Comparison of ENCODE assay signal across 29 cellular contexts in the genomic region with DNA sequence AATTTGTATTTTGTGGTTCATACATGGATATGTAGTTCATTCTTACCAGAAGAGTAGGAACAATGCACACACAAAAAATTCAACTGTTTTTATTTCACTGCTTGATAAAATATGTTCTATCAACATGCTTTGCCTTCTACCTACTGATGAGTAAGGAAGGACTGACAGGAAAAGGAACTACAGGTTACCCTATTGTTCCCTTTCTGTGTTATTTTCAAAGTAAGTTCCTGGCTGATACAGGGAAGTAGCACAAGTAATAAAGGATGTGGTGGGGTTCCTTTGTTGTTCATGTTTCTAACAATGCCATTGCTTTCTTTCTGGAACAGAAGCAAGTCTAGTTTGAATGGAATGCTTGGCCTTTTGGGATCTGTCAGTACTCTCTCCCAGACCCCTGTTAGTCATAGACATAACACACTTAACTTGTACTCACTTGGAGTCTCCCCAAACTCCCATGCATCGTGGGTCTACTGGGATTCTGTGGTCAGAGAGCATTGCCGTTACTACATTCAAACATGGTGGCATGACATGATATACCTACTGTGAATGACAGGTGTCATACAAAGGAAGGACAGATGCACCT. TPM values are rescaled to one million over a fixed set of nuclear protein-coding genes. Genes with fewer than 3 reads are reported as not detected.
DNase-seq lines count a peak whose midpoint lies in the region; ATAC-seq and TF ChIP-seq lines count a peak whose summit lies in the region.
"Had no signal": no experiment of that assay in that cellular context is flagged by ENCODE, and none has a peak within 500 bp of the region (broad histone marks: within the 10 kb centered on the region; RNA-seq: fewer than 3 reads in every experiment).

No MANE protein-coding gene starts in this region.

- H3K4me1 ChIP-seq in GM23248 (ENCODE audit: insufficient read depth) (peaks cover 12% of the 10 kb centered on the region), subcutaneous abdominal adipose tissue (ENCODE audit: control insufficient read depth in 5 of 5, insufficient read depth in 5 of 5, low read length in 5 of 5) (peaks cover 5 to 62% (median 37%) of the 10 kb centered on the region in 5 donors), upper lobe of left lung (no peaks in the 10 kb centered on the region)
- H3K4me1 ChIP-seq: gastrocnemius medialis, parathyroid adenoma, spleen, upper lobe of right lung had no signal

- H3K27ac ChIP-seq in GM23248 (no peak overlapping the region), brain microvascular endothelial cell (peak overlapping the region; percentile 78), subcutaneous abdominal adipose tissue (ENCODE audit: low read depth, low read length) (peak overlapping the region; percentile 65), upper lobe of left lung (no peak overlapping the region)
- H3K27ac ChIP-seq: gastrocnemius medialis, hepatocyte, parathyroid adenoma, RWPE1, spleen, upper lobe of right lung had no signal

- no peaks in the 10 kb centered on the region for H3K27me3 ChIP-seq in GM23248 (replicated peaks; ENCODE audit: insufficient read depth)
- no peaks in the 10 kb centered on the region for H3K27me3 ChIP-seq in brain microvascular endothelial cell (replicated peaks)
- H3K27me3 ChIP-seq in subcutaneous abdominal adipose tissue (ENCODE audit: control insufficient read depth in 5 of 5, insufficient read depth in 4 of 5, low read length in 5 of 5), result no peaks in the 10 kb centered on the region
- no peaks in the 10 kb centered on the region for H3K27me3 ChIP-seq in upper lobe of left lung
- H3K27me3 ChIP-seq: gastrocnemius medialis, hepatocyte, upper lobe of right lung had no signal

- no peak overlapping the region for H3K4me3 ChIP-seq in GM23248
- H3K4me3 ChIP-seq in brain microvascular endothelial cell (ENCODE audit: low read depth, low read length), result no peak overlapping the region
- H3K4me3 ChIP-seq in fibroblast of pulmonary artery (replicated peaks; ENCODE audit: low read depth, low read length), result no peak overlapping the region
- no peak overlapping the region for H3K4me3 ChIP-seq in subcutaneous abdominal adipose tissue (ENCODE audit: low read depth in 1 of 5, low read length in 5 of 5)
- H3K4me3 ChIP-seq in upper lobe of left lung, result no peak overlapping the region
- H3K4me3 ChIP-seq: gastrocnemius medialis, hepatocyte, mucosa of descending colon, spleen, upper lobe of right lung had no signal

- no peak overlapping the region for H2AFZ ChIP-seq in GM23248
- H2AFZ ChIP-seq: hepatocyte, parathyroid adenoma had no signal

- WGBS in GM23248 (ENCODE audit: low coverage in 1 of 2, low lambda C conversion rate in 2 of 2, missing lambda C conversion rate in 2 of 2), 2 experiments, result 20 to 23% methylated on average over 2 of the region's 2 CpGs
- WGBS in upper lobe of left lung, 2 donors, result 79 to 83% methylated on average over 2 of the region's 2 CpGs

- H3K36me3 ChIP-seq in GM23248 (ENCODE audit: low read depth), result no peaks in the 10 kb centered on the region
- no peaks in the 10 kb centered on the region for H3K36me3 ChIP-seq in brain microvascular endothelial cell (replicated peaks)
- H3K36me3 ChIP-seq in subcutaneous abdominal adipose tissue (ENCODE audit: control insufficient read depth in 5 of 5, insufficient read depth in 5 of 5, low read length in 5 of 5), result no peaks in the 10 kb centered on the region
- no peaks in the 10 kb centered on the region for H3K36me3 ChIP-seq in upper lobe of left lung
- H3K36me3 ChIP-seq: gastrocnemius medialis, spleen, upper lobe of right lung had no signal

- H3K9ac ChIP-seq in GM23248, result no peak overlapping the region
- H3K9ac ChIP-seq in subcutaneous abdominal adipose tissue (ENCODE audit: low read length in 5 of 5), result no peak overlapping the region
- H3K9ac ChIP-seq: parathyroid adenoma had no signal

- no peak for ATAC-seq in upper lobe of left lung (ENCODE audit: low FRiP score in 2 of 2)
- ATAC-seq: activated CD8-positive, alpha-beta T cell treated with anti-CD3 and anti-CD28 coated beads for 36 hours; gastrocnemius medialis; mucosa of descending colon; natural killer cell treated with Interleukin-12 subunit alpha and Interleukin-12 subunit beta and Interleukin-15 and Interleukin-18, amount 100 ng/mL, for 72 hours; T-helper 17 cell; upper lobe of right lung had no signal

- H3K79me2 ChIP-seq in GM23248 (ENCODE audit: insufficient read depth), result no peaks in the 10 kb centered on the region
- H3K79me2 ChIP-seq: hepatocyte, parathyroid adenoma had no signal

- 0 out of 2 replicates have a peak, but pooled peaks cover 3% of the 10 kb centered on the region for H3F3A ChIP-seq in GM23248 (ENCODE audit: insufficient read depth)

- in situ Hi-C loops in GM23248 (cut with MboI) (loop anchor here (5.0 kb wide), 1 partner anchor 72 kb away; no protein-coding TSS in a partner anchor), brain microvascular endothelial cell (cut with HindIII; ENCODE audit: low pct_ligation_motif_present, low sequenced_read_pairs) (no loop called here)

- no peaks in the 10 kb centered on the region for H3K9me3 ChIP-seq in GM23248 (ENCODE audit: low read depth)
- no peaks in the 10 kb centered on the region for H3K9me3 ChIP-seq in subcutaneous abdominal adipose tissue (ENCODE audit: control insufficient read depth in 5 of 5, low read length in 5 of 5)
- no peaks in the 10 kb centered on the region for H3K9me3 ChIP-seq in upper lobe of left lung
- H3K9me3 ChIP-seq: gastrocnemius medialis, mucosa of descending colon, upper lobe of right lung had no signal

- no peaks in the 10 kb centered on the region for H3K9me2 ChIP-seq in GM23248 (ENCODE audit: insufficient read depth)

- TF ChIP-seq EP300 in upper lobe of left lung (IDR thresholded peaks at IDR 0.05), result no peak

- H3K4me2 ChIP-seq in GM23248 (ENCODE audit: unreplicated experiment), result no peak overlapping the region
- H3K4me2 ChIP-seq: hepatocyte had no signal

- TF ChIP-seq CTCF in brain microvascular endothelial cell (IDR thresholded peaks at IDR 0.05; ENCODE audit: low read depth, low read length, missing control alignments), result no peak
- TF ChIP-seq CTCF in fibroblast of pulmonary artery (IDR thresholded peaks at IDR 0.05; ENCODE audit: low read length, missing control alignments), result no peak
- TF ChIP-seq CTCF in upper lobe of left lung (IDR thresholded peaks at IDR 0.05), result no peak

- H4K20me1 ChIP-seq in GM23248 (ENCODE audit: insufficient read depth), result no peaks in the 10 kb centered on the region

- TF ChIP-seq POLR2A in upper lobe of left lung (IDR thresholded peaks at IDR 0.05), result no peak

- DNase-seq in GM23248 (peak; percentile 76), brain microvascular endothelial cell (peak; percentile 79), fibroblast of pulmonary artery (ENCODE audit: low read depth) (peak; percentile 25), upper lobe of left lung (no peak), GOT3 (lab: John Stamatoyannopoulos, UW) (no peak), HuH-7.5 (ENCODE audit: low spot score) (no peak)
- DNase-seq: activated CD4-positive, alpha-beta T cell treated with anti-CD3 and anti-CD28 coated beads for 1 hour; activated CD8-positive, alpha-beta T cell treated with anti-CD3 and anti-CD28 coated beads for 36 hours; activated effector memory CD4-positive, alpha-beta T cell treated with Interleukin-2 at 50 U/mL for 16 hours; activated T-cell treated with anti-CD3 and anti-CD28 coated beads for 4 hours; anterior cingulate cortex; CD4-positive, CD25-positive, alpha-beta regulatory T cell; central memory CD4-positive, alpha-beta T cell; gastrocnemius medialis; H9; mucosa of descending colon; NCI-H1105; NCI-H2081 treated with DMSO at 0.1 percent for 48 hours; NCI-H748 treated with DMSO at 0.1 percent for 48 hours; spleen; T-helper 17 cell; upper lobe of right lung had no signal

RNA-seq across cellular contexts. Expression of a gene that starts 20.2 kb away (rescaled TPM):
- not detected in 2 replicates for total RNA-seq in GM23248 (2014; rRNA removed; shearing (Covaris generic))
- polyA plus RNA-seq in GM23248 (2016; fragmentation: Nextera tagmentation; extraction: Ambion mirVana), result 0.08 TPM in 1 of 2 replicates, not detected in the other
- 1 to 10 TPM in 2 of 6 donors, not detected in 4; 1.3 to 1.8 TPM for total RNA-seq in upper lobe of left lung
- total RNA-seq: activated CD8-positive, alpha-beta T cell treated with anti-CD3 and anti-CD28 coated beads for 36 hours; CD4-positive, CD25-positive, alpha-beta regulatory T cell; endothelial cell of umbilical vein; H9; M059J; natural killer cell treated with Interleukin-12 subunit alpha and Interleukin-12 subunit beta and Interleukin-15 and Interleukin-18, amount 100 ng/mL, for 72 hours; T-helper 17 cell; upper lobe of right lung had no signal
- polyA plus RNA-seq: CD4-positive, CD25-positive, alpha-beta regulatory T cell; endothelial cell of umbilical vein had no signal

RNA-seq across cellular contexts. Expression of a gene that starts 57.1 kb away (rescaled TPM):
- total RNA-seq in GM23248 (2014; rRNA removed; shearing (Covaris generic)), result 10.2 and 16.6 TPM in 2 replicates
- polyA plus RNA-seq in GM23248 (2016; fragmentation: Nextera tagmentation; extraction: Ambion mirVana), result 7.0 and 7.1 TPM in 2 replicates
- total RNA-seq in upper lobe of left lung, result 10 to 100 TPM; 10.4 to 25.1 (median 13.4) TPM

RNA-seq across cellular contexts. Expression of a gene that starts 57.3 kb away (rescaled TPM):
- total RNA-seq in GM23248 (2014; rRNA removed; shearing (Covaris generic)), result 5.8 and 11.5 TPM in 2 replicates
- 18.0 and 19.3 TPM in 2 replicates for polyA plus RNA-seq in GM23248 (2016; fragmentation: Nextera tagmentation; extraction: Ambion mirVana)
- 10 to 100 TPM in 2 of 6 donors, 1 to 10 TPM in 4; 3.9 to 13.4 (median 9.2) TPM for total RNA-seq in upper lobe of left lung

Comparison
In these comparisons a context has a peak if more than half of its experiments do, and no peak if none do; other contexts are left out.
1. DNase-seq: peak in GM23248 (single experiment), brain microvascular endothelial cell (single experiment) and fibroblast of pulmonary artery (single experiment); none in upper lobe of left lung (0 of 2), GOT3 (single experiment) and HuH-7.5 (single experiment).
2. H3K27ac ChIP-seq: peak in brain microvascular endothelial cell (single experiment) and subcutaneous abdominal adipose tissue (single experiment); none in GM23248 (single experiment) and upper lobe of left lung (0 of 4).